11 cellular contexts compared by ENCODE assay signal in the genomic region with DNA sequence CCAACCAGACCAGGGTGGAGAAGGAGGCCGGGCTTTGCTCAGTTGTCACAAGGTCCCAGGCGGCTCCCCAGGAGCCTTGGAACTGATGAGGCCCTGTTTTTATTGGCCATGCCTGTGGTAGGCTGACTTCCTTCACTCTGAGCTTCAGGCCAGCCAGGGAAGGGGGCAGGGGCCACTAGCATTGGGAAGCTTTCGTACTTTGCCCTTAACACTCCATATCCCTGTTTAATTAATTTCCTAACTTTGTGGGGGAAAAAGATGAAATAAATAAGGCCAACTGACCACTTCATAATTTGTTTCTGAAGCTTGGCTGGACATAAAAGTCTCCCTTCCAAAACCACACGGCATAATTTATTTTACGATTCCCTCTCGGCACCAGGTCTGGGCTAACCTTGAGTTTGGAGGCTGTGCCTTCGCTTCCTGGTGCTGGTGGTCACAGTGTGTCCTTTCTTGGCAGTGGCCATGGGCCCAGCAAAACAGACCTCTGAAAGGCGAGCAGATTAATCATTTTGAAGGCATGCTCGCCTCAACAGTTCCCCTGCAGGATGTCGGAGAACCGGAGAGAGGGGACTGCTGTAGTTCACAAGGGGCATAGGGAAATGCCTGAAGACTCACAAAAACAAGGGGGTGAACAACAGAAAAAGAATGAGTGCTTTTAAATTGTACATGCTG.
DNase-seq lines count a peak whose midpoint lies in the region; ATAC-seq and TF ChIP-seq lines count a peak whose summit lies in the region.
"Had no signal": no experiment of that assay in that cellular context is flagged by ENCODE, and none has a peak within 500 bp of the region (broad histone marks: within the 10 kb centered on the region; RNA-seq: fewer than 3 reads in every experiment).

No MANE protein-coding gene starts in this region.

- no peak overlapping the region for H2AK5ac ChIP-seq in H9 (ENCODE audit: insufficient read length, low read length)

- peaks cover 19% of the 10 kb centered on the region for H3K4me1 Mint-ChIP-seq in neural crest cell
- peaks cover 11 to 12% of the 10 kb centered on the region in 2 experiments for H3K4me1 Mint-ChIP-seq in H9
- no peaks in the 10 kb centered on the region for H3K4me1 Mint-ChIP-seq in activated CD8-positive, alpha-beta memory T cell treated with anti-CD3 and anti-CD28 coated beads, Interleukin-2, amount 10 ng/mL, durations not matched to agents 7 days and 5 days
- H3K4me1 Mint-ChIP-seq: activated naive CD8-positive, alpha-beta T cell treated with anti-CD3 and anti-CD28 coated beads, Interleukin-2, amount 50 U/mL, for 24 hours had no signal

- H3K36me3 ChIP-seq in adipocyte (ENCODE audit: control insufficient read depth, insufficient read depth, low read length, severe bottlenecking): no peaks in the 10 kb centered on the region
- no peaks in the 10 kb centered on the region for H3K36me3 ChIP-seq in tibial nerve

- CTCF ChIA-PET in activated CD8-positive, alpha-beta memory T cell treated with anti-CD3 and anti-CD28 coated beads, Interleukin-2, amount 10 ng/mL, durations not matched to agents 7 days and 5 days (lab: Charles Lee): no interaction called here

- no peak overlapping the region for H3K14ac ChIP-seq in H9 (ENCODE audit: insufficient read depth, low read length)

- no peak overlapping the region for H3K4me2 ChIP-seq in H9 (ENCODE audit: insufficient read depth, insufficient read length, low read length)

- no peak overlapping the region for H3K4ac ChIP-seq in H9 (ENCODE audit: low read depth, low read length)

- H3K4me3 Mint-ChIP-seq in neural crest cell (no peak overlapping the region), H9 (no peak overlapping the region)
- H3K4me3 Mint-ChIP-seq in activated CD8-positive, alpha-beta memory T cell treated with anti-CD3 and anti-CD28 coated beads, Interleukin-2, amount 10 ng/mL, durations not matched to agents 7 days and 5 days: no peak overlapping the region
- H3K4me3 Mint-ChIP-seq: activated naive CD8-positive, alpha-beta T cell treated with anti-CD3 and anti-CD28 coated beads, Interleukin-2, amount 50 U/mL, for 24 hours had no signal

- TF ChIP-seq EP300 in tibial nerve (IDR thresholded peaks at IDR 0.05): peak in 1 of 2 donors; percentile 59

- H4K91ac ChIP-seq in H9 (ENCODE audit: insufficient read length, low read depth, low read length): no peak overlapping the region

- no peak overlapping the region for H3K9ac ChIP-seq in adipocyte (ENCODE audit: low read length)
- H3K9ac ChIP-seq in H9 (ENCODE audit: extremely low read depth, insufficient read length, low read length): no peak overlapping the region

- no peak overlapping the region for H4K5ac ChIP-seq in H9 (ENCODE audit: insufficient read length, low read depth, low read length)

- no peak for TF ChIP-seq POLR2A in tibial nerve (IDR thresholded peaks at IDR 0.05)

- H3K9me3 ChIP-seq in adipocyte (ENCODE audit: control insufficient read depth, low read length) (no peaks in the 10 kb centered on the region), tibial nerve (no peaks in the 10 kb centered on the region), H9 (ENCODE audit: control insufficient read depth, low read depth, low read length) (no peaks in the 10 kb centered on the region)

- peak overlapping the region; percentile 31 for H3K27ac Mint-ChIP-seq in neural crest cell (ENCODE audit: unreplicated experiment)
- peak overlapping the region in 1 of 3 experiments; percentile 45; a peak in 1 of 7 replicates for H3K27ac Mint-ChIP-seq in H9
- no peak overlapping the region for H3K27ac Mint-ChIP-seq in activated CD8-positive, alpha-beta memory T cell treated with anti-CD3 and anti-CD28 coated beads, Interleukin-2, amount 10 ng/mL, durations not matched to agents 7 days and 5 days
- H3K27ac Mint-ChIP-seq: activated naive CD8-positive, alpha-beta T cell treated with anti-CD3 and anti-CD28 coated beads, Interleukin-2, amount 50 U/mL, for 24 hours had no signal

- no peak overlapping the region for H2BK12ac ChIP-seq in H9 (ENCODE audit: insufficient read length, low read depth, low read length)

- TF ChIP-seq CTCF in fibroblast of pulmonary artery (IDR thresholded peaks at IDR 0.05; ENCODE audit: low read length, missing control alignments): no peak
- no peak for TF ChIP-seq CTCF in neural crest cell (conservative IDR thresholded peaks at IDR 0.05)
- no peak for TF ChIP-seq CTCF in tibial nerve (IDR thresholded peaks at IDR 0.05)
- no peak for TF ChIP-seq CTCF in H9 (conservative IDR thresholded peaks at IDR 0.05)

- H3K36me3 Mint-ChIP-seq in neural crest cell (ENCODE audit: low read depth) (peaks cover 4% of the 10 kb centered on the region), H9 (ENCODE audit: insufficient read depth in 1 of 3, low read depth in 3 of 3) (no peaks in the 10 kb centered on the region)
- no peaks in the 10 kb centered on the region for H3K36me3 Mint-ChIP-seq in activated CD8-positive, alpha-beta memory T cell treated with anti-CD3 and anti-CD28 coated beads, Interleukin-2, amount 10 ng/mL, durations not matched to agents 7 days and 5 days

- H3K9me3 Mint-ChIP-seq in neural crest cell (peaks cover 2% of the 10 kb centered on the region), H9 (no peaks in the 10 kb centered on the region; a peak in 1 of 5 replicates)
- H3K9me3 Mint-ChIP-seq in activated CD8-positive, alpha-beta memory T cell treated with anti-CD3 and anti-CD28 coated beads, Interleukin-2, amount 10 ng/mL, durations not matched to agents 7 days and 5 days (ENCODE audit: low read depth): peaks cover 2% of the 10 kb centered on the region

- no peaks in the 10 kb centered on the region for H3K79me2 ChIP-seq in H9 (ENCODE audit: insufficient read depth, low read length)

- H3K27ac ChIP-seq in tibial nerve (peak overlapping the region in 2 of 4 donors; percentile 71 to 81), H9 (ENCODE audit: insufficient read length, low read depth, low read length) (no peak overlapping the region)

- no peak overlapping the region for H3K4me3 ChIP-seq in adipocyte (ENCODE audit: low read length)
- no peak overlapping the region for H3K4me3 ChIP-seq in fibroblast of pulmonary artery (replicated peaks; ENCODE audit: low read depth, low read length)
- H3K4me3 ChIP-seq in tibial nerve: no peak overlapping the region

- DNase-seq in adipocyte (ENCODE audit: low read depth) (peak; percentile 30), fibroblast of pulmonary artery (ENCODE audit: low read depth) (peak; percentile 25), neural crest cell (ENCODE audit: low read depth, low spot score) (no peak), tibial nerve (ENCODE audit: low spot score in 2 of 2) (peak; percentile 40 to 48), NCI-H2029 treated with DMSO at 0.1 percent for 48 hours (lab: John Stamatoyannopoulos, UW) (no peak), H9 (no peak)
- no peak for DNase-seq in activated CD8-positive, alpha-beta memory T cell treated with anti-CD3 and anti-CD28 coated beads, Interleukin-2, amount 10 ng/mL, durations not matched to agents 7 days and 5 days
- DNase-seq: activated CD8-positive, alpha-beta memory T cell treated with anti-CD3 and anti-CD28 coated beads, Interleukin-2, amount 50 U/mL, for 48 hours; activated naive CD8-positive, alpha-beta T cell treated with anti-CD3 and anti-CD28 coated beads, Interleukin-2, amount 50 U/mL, for 24 hours; NCI-H510A; RPMI8226 had no signal

- H2BK20ac ChIP-seq in H9 (ENCODE audit: low read depth, low read length, poor library complexity, severe bottlenecking): no peak overlapping the region

- no peak overlapping the region for H2AFZ ChIP-seq in H9 (ENCODE audit: low read length)

- H3K18ac ChIP-seq in H9 (ENCODE audit: insufficient read length, low read depth, low read length): no peak overlapping the region

- H4K8ac ChIP-seq in H9 (replicated peaks; ENCODE audit: insufficient read length, low read depth, low read length): no peak overlapping the region

- H3K56ac ChIP-seq in H9 (ENCODE audit: insufficient read length, low read depth, low read length): no peak overlapping the region

- ATAC-seq in activated CD8-positive, alpha-beta memory T cell treated with anti-CD3 and anti-CD28 coated beads, Interleukin-2, amount 10 ng/mL, durations not matched to agents 7 days and 5 days: no peak
- ATAC-seq: activated naive CD8-positive, alpha-beta T cell treated with anti-CD3 and anti-CD28 coated beads, Interleukin-2, amount 50 U/mL, for 24 hours had no signal

- no peaks in the 10 kb centered on the region for H4K20me1 ChIP-seq in H9 (ENCODE audit: control insufficient read depth, insufficient read depth, insufficient read length)

- WGBS in tibial nerve, 2 donors: 42 to 49% methylated on average over 11 of the region's 11 CpGs
- no CpG with 5 or more reads among the region's 11 CpGs for WGBS in H9 (ENCODE audit: extremely low coverage, insufficient read length, low lambda C conversion rate)

- no peaks in the 10 kb centered on the region for H3K23me2 ChIP-seq in H9 (ENCODE audit: insufficient read length, low read depth, low read length, poor library complexity, severe bottlenecking)

- H3K27me3 ChIP-seq in adipocyte (replicated peaks; ENCODE audit: control insufficient read depth, insufficient read depth, low read length): no peaks in the 10 kb centered on the region
- no peaks in the 10 kb centered on the region for H3K27me3 ChIP-seq in tibial nerve
- H3K27me3 ChIP-seq in H9 (ENCODE audit: insufficient read depth, low read length): no peaks in the 10 kb centered on the region

- H3K4me1 ChIP-seq in adipocyte (ENCODE audit: control insufficient read depth, insufficient read depth, low read length) (peaks cover 19% of the 10 kb centered on the region), tibial nerve (peaks cover 0 to 54% (median 11%) of the 10 kb centered on the region in 4 donors), H9 (ENCODE audit: insufficient read depth, low read length) (peaks cover 7% of the 10 kb centered on the region; the same call in 1 of the 2 replicates)

- no peaks in the 10 kb centered on the region for H3K79me1 ChIP-seq in H9 (ENCODE audit: insufficient read depth, low read depth, low read length, poor library complexity, severe bottlenecking)

- H2BK120ac ChIP-seq in H9 (ENCODE audit: low read depth, low read length, poor library complexity, severe bottlenecking): no peak overlapping the region

- H2BK5ac ChIP-seq in H9 (ENCODE audit: insufficient read length, low read length): no peak overlapping the region

- H3K27me3 Mint-ChIP-seq in neural crest cell (ENCODE audit: low read depth) (no peaks in the 10 kb centered on the region), H9 (ENCODE audit: low read depth) (no peaks in the 10 kb centered on the region)
- no peaks in the 10 kb centered on the region for H3K27me3 Mint-ChIP-seq in activated CD8-positive, alpha-beta memory T cell treated with anti-CD3 and anti-CD28 coated beads, Interleukin-2, amount 10 ng/mL, durations not matched to agents 7 days and 5 days
- H3K27me3 Mint-ChIP-seq: activated naive CD8-positive, alpha-beta T cell treated with anti-CD3 and anti-CD28 coated beads, Interleukin-2, amount 50 U/mL, for 24 hours had no signal

- no peak overlapping the region for H2BK15ac ChIP-seq in H9 (ENCODE audit: low read depth, low read length)

- H3T11ph ChIP-seq in H9 (ENCODE audit: low read length): no peak overlapping the region

- no peak overlapping the region for H3K23ac ChIP-seq in H9 (ENCODE audit: insufficient read length, low read depth, low read length)

Comparison
In these comparisons a context has a peak if more than half of its experiments do, and no peak if none do; other contexts are left out.
1. DNase-seq: peak in adipocyte (single experiment), fibroblast of pulmonary artery (single experiment) and tibial nerve (2 of 2); none in neural crest cell (single experiment), NCI-H2029 treated with DMSO at 0.1 percent for 48 hours (single experiment), H9 (single experiment) and activated CD8-positive, alpha-beta memory T cell treated with anti-CD3 and anti-CD28 coated beads, Interleukin-2, amount 10 ng/mL, durations not matched to agents 7 days and 5 days (single experiment).